ENCODE assay signal across 5 cellular contexts in the genomic region with DNA sequence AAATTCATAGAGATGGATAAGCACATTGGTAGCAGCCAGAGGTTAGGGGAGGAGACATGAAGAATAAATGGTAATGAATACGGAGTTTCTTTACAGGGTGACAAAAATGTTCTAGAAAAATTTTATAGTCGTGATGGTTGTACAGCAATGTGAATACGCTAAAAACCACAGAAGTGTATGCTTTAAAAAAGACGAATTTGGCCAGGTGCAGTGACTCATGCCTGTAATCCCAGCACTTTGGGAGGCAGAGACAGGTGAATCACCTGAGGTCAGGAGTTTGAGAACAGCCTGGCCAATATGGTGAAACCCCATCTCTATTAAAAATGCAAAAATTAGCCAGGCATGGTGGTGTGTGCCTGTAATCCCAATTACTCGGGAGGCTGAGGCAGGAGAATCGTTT. TPM values are rescaled to one million over a fixed set of nuclear protein-coding genes. Genes with fewer than 3 reads are reported as not detected.
DNase-seq lines count a peak whose midpoint lies in the region; ATAC-seq, FAIRE-seq and TF ChIP-seq lines count a peak whose summit lies in the region.
"Not testable (repeated sequence)": the region's sequence is repeated elsewhere in the genome, so short reads cannot be mapped to it uniquely, and the experiment has no call there.

No MANE protein-coding gene starts in this region.

- not testable (repeated sequence) for H3K9me3 Mint-ChIP-seq in MCF 10A (ENCODE audit: unreplicated experiment)
- peaks cover 32% of the 10 kb centered on the region for H3K9me3 Mint-ChIP-seq in glutamatergic neuron (ENCODE audit: unreplicated experiment)

- H3K27me3 ChIP-seq in RWPE2 (ENCODE audit: insufficient read depth, poor library complexity, severe bottlenecking); bronchial epithelial cell (ENCODE audit: control insufficient read depth, insufficient read depth, low read length): not testable (repeated sequence)

- POLR2A ChIA-PET in MCF 10A (lab: Yijun Ruan, JAX): not testable (repeated sequence)

- CTCF ChIA-PET in MCF 10A (lab: Yijun Ruan, JAX): not testable (repeated sequence)

- not testable (repeated sequence) for H3K9me3 ChIP-seq in RWPE2 (ENCODE audit: severe bottlenecking)

- H3K36me3 Mint-ChIP-seq in MCF 10A (ENCODE audit: insufficient read depth, unreplicated experiment): peaks cover 23% of the 10 kb centered on the region
- not testable (repeated sequence) for H3K36me3 Mint-ChIP-seq in glutamatergic neuron (ENCODE audit: unreplicated experiment)

- H3K27ac Mint-ChIP-seq in MCF 10A (ENCODE audit: low read depth, unreplicated experiment): not testable (repeated sequence)
- peak overlapping the region; percentile 69 for H3K27ac Mint-ChIP-seq in glutamatergic neuron (ENCODE audit: unreplicated experiment)

- intact Hi-C loops in MCF 10A (cut with micrococcal nuclease): not testable (repeated sequence)

- not testable (repeated sequence) for H3K4me1 Mint-ChIP-seq in MCF 10A (ENCODE audit: insufficient read depth, unreplicated experiment)
- peaks cover 50% of the 10 kb centered on the region for H3K4me1 Mint-ChIP-seq in glutamatergic neuron (ENCODE audit: low read depth, unreplicated experiment)

- not testable (repeated sequence) for H3K4me1 ChIP-seq in RWPE2 (ENCODE audit: insufficient read depth, poor library complexity, severe bottlenecking)

- H3K27me3 Mint-ChIP-seq in MCF 10A (ENCODE audit: insufficient read depth, unreplicated experiment): not testable (repeated sequence)
- H3K27me3 Mint-ChIP-seq in glutamatergic neuron (ENCODE audit: unreplicated experiment): peaks cover 29% of the 10 kb centered on the region

- not testable (repeated sequence) for TF ChIP-seq CTCF in RWPE2 (IDR thresholded peaks at IDR 0.05; ENCODE audit: poor library complexity, severe bottlenecking); MCF 10A (IDR thresholded peaks at IDR 0.05; ENCODE audit: unreplicated experiment); bronchial epithelial cell (IDR thresholded peaks at IDR 0.05; ENCODE audit: insufficient read depth, low read length, severe bottlenecking); glutamatergic neuron (IDR thresholded peaks at IDR 0.05; ENCODE audit: partially characterized antibody, unreplicated experiment)

- not testable (repeated sequence) for H3K4me3 Mint-ChIP-seq in MCF 10A (ENCODE audit: unreplicated experiment); glutamatergic neuron (ENCODE audit: unreplicated experiment)

- not testable (repeated sequence) for H3K27ac ChIP-seq in RWPE2 (ENCODE audit: poor library complexity, severe bottlenecking)

- not testable (repeated sequence) for H3K4me3 ChIP-seq in RWPE2 (ENCODE audit: severe bottlenecking); bronchial epithelial cell (ENCODE audit: low read depth, low read length)

- not testable (repeated sequence) for FAIRE-seq in bronchial epithelial cell (lab: Jason Lieb, UNC)

- H3K36me3 ChIP-seq in RWPE2 (ENCODE audit: low read depth): peaks cover 28% of the 10 kb centered on the region
- H3K36me3 ChIP-seq in bronchial epithelial cell (ENCODE audit: control insufficient read depth, insufficient read depth, low read length): not testable (repeated sequence)

- DNase-seq in LHCN-M2 (ENCODE audit: low read depth): peak; percentile 20
- DNase-seq in RWPE2 (ENCODE audit: low spot score); glutamatergic neuron: not testable (repeated sequence)
- DNase-seq in MCF 10A (ENCODE audit: unreplicated experiment): peak; percentile 6
- DNase-seq in bronchial epithelial cell (ENCODE audit: low read depth): peak; percentile 14

- ATAC-seq in RWPE2 (ENCODE audit: low read depth): peak; percentile 53; the same call in 1 of the 3 replicates

- not testable (repeated sequence) for BruUV-seq in MCF 10A (replicated peaks; lab: Mats Ljungman, UMichigan)

RNA-seq across cellular contexts. Expression of a gene that starts 44.8 kb away (rescaled TPM):
- total RNA-seq in LHCN-M2 (2014; rRNA removed) (39.5 and 40.3 TPM in 2 replicates), MCF 10A (2022) (21.9 and 26.8 TPM in 2 replicates), bronchial epithelial cell (34.7 and 40.0 TPM in 2 replicates), glutamatergic neuron (ENCODE audit: unreplicated experiment) (345 TPM)
- 17.5 TPM for polyA plus RNA-seq in LHCN-M2 (2012)
